ENCODE assay signal across 15 cellular contexts in genomic region chr11:12213920-12214319, GRCh38.
DNase-seq lines count a peak whose midpoint lies in the region; ATAC-seq, FAIRE-seq and TF ChIP-seq lines count a peak whose summit lies in the region.
"Had no signal": no experiment of that assay in that cellular context is flagged by ENCODE, and none has a peak within 500 bp of the region (broad histone marks: within the 10 kb centered on the region; RNA-seq: fewer than 3 reads in every experiment).

No MANE protein-coding gene starts in this region.

- in situ Hi-C loops in ACHN (cut with HindIII; ENCODE audit: low pct_ligation_motif_present, low pct_unique_long_range_greater_than_20kb, low sequenced_read_pairs) (no loop called here), mammary epithelial cell (cut with MboI; ENCODE audit: low sequenced_read_pairs in 2 of 2) (no loop called here)

- H3K9me3 ChIP-seq in mammary epithelial cell (replicated peaks; ENCODE audit: insufficient read depth, low read length) = no peaks in the 10 kb centered on the region
- H3K9me3 ChIP-seq in mesenchymal stem cell (ENCODE audit: control insufficient read depth, low read length) = no peaks in the 10 kb centered on the region
- no peaks in the 10 kb centered on the region for H3K9me3 ChIP-seq in body of pancreas
- H3K9me3 ChIP-seq: neutrophil, vagina had no signal

- peak; percentile 5 for DNase-seq in ACHN
- peak; percentile 51 for DNase-seq in HTR-8/SVneo (ENCODE audit: insufficient read length, low spot score)
- DNase-seq in mammary epithelial cell = no peak
- peak; percentile 53 for DNase-seq in mesenchymal stem cell
- no peak for DNase-seq in NCI-H524 (lab: John Stamatoyannopoulos, UW)
- no peak for DNase-seq in body of pancreas
- DNase-seq in activated naive CD4-positive, alpha-beta T cell treated with anti-CD3 and anti-CD28 coated beads, Interleukin-2, amount 50 U/mL, for 16 hours = no peak
- no peak for DNase-seq in globus pallidus (ENCODE audit: low spot score)
- DNase-seq: AML-193, GDM1, head of caudate nucleus, NCI-H510A treated with DMSO at 0.1 percent for 48 hours, RPMI8226 had no signal

- peaks cover 19% of the 10 kb centered on the region for H3K79me2 ChIP-seq in mammary epithelial cell (ENCODE audit: insufficient read depth, low read length)

- WGBS in mammary epithelial cell (ENCODE audit: low coverage, missing lambda C conversion rate) = 44% methylated on average over 5 of the region's 5 CpGs
- WGBS in mesenchymal stem cell = 88% methylated on average over 1 of the region's 5 CpGs
- 76 to 82% methylated on average over 5 of the region's 5 CpGs for WGBS in body of pancreas, 2 donors

- intact Hi-C loops in mammary epithelial cell (cut with micrococcal nuclease) (no loop called here), body of pancreas (cut with DNase I) (no loop called here)

- no peak for TF ChIP-seq POLR2A in body of pancreas (IDR thresholded peaks at IDR 0.05)

- H3K23ac ChIP-seq in mesenchymal stem cell (ENCODE audit: low read length in 2 of 2) = no peak overlapping the region

- no peak for ATAC-seq in body of pancreas

- no peak overlapping the region for H2BK5ac ChIP-seq in mesenchymal stem cell (ENCODE audit: low read depth, low read length, poor library complexity, severe bottlenecking)

- H3K18ac ChIP-seq in mesenchymal stem cell (ENCODE audit: low read depth in 1 of 2, low read length in 2 of 2) = no peak overlapping the region

- no peak overlapping the region for H2BK12ac ChIP-seq in mesenchymal stem cell (ENCODE audit: low read length in 2 of 2)

- H2BK15ac ChIP-seq in mesenchymal stem cell (ENCODE audit: low read depth, poor library complexity, severe bottlenecking) = no peak overlapping the region

- no peak overlapping the region for H3K4ac ChIP-seq in mesenchymal stem cell (ENCODE audit: low read depth in 1 of 2, low read length in 2 of 2)

- H3K36me3 ChIP-seq in mammary epithelial cell (ENCODE audit: insufficient read depth, low read length) (peaks cover 69% of the 10 kb centered on the region), mesenchymal stem cell (ENCODE audit: control insufficient read depth in 1 of 2, insufficient read depth in 2 of 2, low read depth in 1 of 2, low read length in 2 of 2) (peaks cover 68 to 70% of the 10 kb centered on the region in 2 experiments), body of pancreas (replicated peaks in 1 of 2; ENCODE audit: insufficient read depth in 1 of 2, low read depth in 2 of 2) (no peaks in the 10 kb centered on the region)

- H3K9ac ChIP-seq in mammary epithelial cell (ENCODE audit: insufficient read depth, low read length) (no peak overlapping the region), mesenchymal stem cell (ENCODE audit: low read length) (no peak overlapping the region)

- H3K14ac ChIP-seq in mesenchymal stem cell (ENCODE audit: low read length in 2 of 2) = no peak overlapping the region

- dilution Hi-C loops in mammary epithelial cell (cut with HindIII; ENCODE audit: low sequenced_read_pairs) = no loop called here

- H3K4me2 ChIP-seq in mammary epithelial cell (ENCODE audit: insufficient read depth, low read depth, low read length) (no peak overlapping the region), mesenchymal stem cell (ENCODE audit: low read length, poor library complexity, severe bottlenecking) (no peak overlapping the region)

- no peak overlapping the region for H4K8ac ChIP-seq in mesenchymal stem cell (ENCODE audit: low read length)

- no peak overlapping the region for H2AK5ac ChIP-seq in mesenchymal stem cell (ENCODE audit: low read length, severe bottlenecking)

- FAIRE-seq in HTR-8/SVneo (lab: Jason Lieb, UNC) = peak; percentile 28

- no peaks in the 10 kb centered on the region for H4K20me1 ChIP-seq in mammary epithelial cell (ENCODE audit: insufficient read depth, low read length)

- H3K4me1 ChIP-seq in mammary epithelial cell (ENCODE audit: insufficient read depth, low read length) = peaks cover 16% of the 10 kb centered on the region
- no peaks in the 10 kb centered on the region for H3K4me1 ChIP-seq in mesenchymal stem cell (ENCODE audit: control insufficient read depth, insufficient read depth, low read depth, low read length)
- peaks cover 34% of the 10 kb centered on the region for H3K4me1 ChIP-seq in body of pancreas

- H4K91ac ChIP-seq in mesenchymal stem cell (ENCODE audit: low read length) = no peak overlapping the region

- H3K27me3 ChIP-seq in mammary epithelial cell (ENCODE audit: insufficient read depth, low read length) (no peaks in the 10 kb centered on the region), mesenchymal stem cell (ENCODE audit: control insufficient read depth in 1 of 2, insufficient read depth in 1 of 2, low read length in 2 of 2) (no peaks in the 10 kb centered on the region), body of pancreas (no peaks in the 10 kb centered on the region)
- H3K27me3 ChIP-seq: neutrophil, vagina had no signal

- TF ChIP-seq CTCF in mammary epithelial cell (conservative IDR thresholded peaks at IDR 0.05 in 1 of 2, IDR thresholded peaks at IDR 0.05 in 1 of 2; ENCODE audit: extremely low read depth in 1 of 2, insufficient read depth in 1 of 2, low read depth in 1 of 2, low read length in 2 of 2) (no peak), body of pancreas (IDR thresholded peaks at IDR 0.05) (no peak)

- CTCF ChIA-PET in mammary epithelial cell (lab: Charles Lee; ENCODE audit: low non-redundant PET) = no interaction called here

- H3K79me1 ChIP-seq in mesenchymal stem cell (replicated peaks; ENCODE audit: low read length, poor library complexity, severe bottlenecking) = peaks cover 21% of the 10 kb centered on the region

- no TSS peak for BruUV-seq in mammary epithelial cell (replicated peaks; lab: Mats Ljungman, UMichigan)

- no peak overlapping the region for H3K4me3 ChIP-seq in mammary epithelial cell (replicated peaks in 1 of 3; ENCODE audit: insufficient read depth in 1 of 3, low read depth in 2 of 3, low read length in 3 of 3)
- no peak overlapping the region for H3K4me3 ChIP-seq in mesenchymal stem cell (ENCODE audit: insufficient read depth in 1 of 2, low read depth in 1 of 2, low read length in 2 of 2)
- no peak overlapping the region for H3K4me3 ChIP-seq in body of pancreas
- H3K4me3 ChIP-seq: vagina had no signal

- H2BK120ac ChIP-seq in mesenchymal stem cell (ENCODE audit: low read depth, low read length) = no peak overlapping the region

- H3K27ac ChIP-seq in mammary epithelial cell (ENCODE audit: insufficient read depth, low read depth, low read length) (peak overlapping the region; percentile 33), mesenchymal stem cell (ENCODE audit: low read length, poor library complexity, severe bottlenecking) (no peak overlapping the region), body of pancreas (no peak overlapping the region)
- H3K27ac ChIP-seq: vagina had no signal

- H2AFZ ChIP-seq in mammary epithelial cell (ENCODE audit: low read depth, low read length) = no peak overlapping the region
- no peak overlapping the region for H2AFZ ChIP-seq in mesenchymal stem cell (ENCODE audit: low read depth, low read length)

Comparison
In these comparisons a context has a peak if more than half of its experiments do, and no peak if none do; other contexts are left out.
1. DNase-seq: peak in ACHN (single experiment), HTR-8/SVneo (single experiment) and mesenchymal stem cell (single experiment); none in mammary epithelial cell (single experiment), NCI-H524 (0 of 2), body of pancreas (0 of 4), activated naive CD4-positive, alpha-beta T cell treated with anti-CD3 and anti-CD28 coated beads, Interleukin-2, amount 50 U/mL, for 16 hours (single experiment) and globus pallidus (single experiment).